8 cellular contexts compared by ENCODE assay signal in genomic region chr5:52725065-52725746, GRCh38.
DNase-seq lines count a peak whose midpoint lies in the region; ATAC-seq and TF ChIP-seq lines count a peak whose summit lies in the region.

No MANE protein-coding gene starts in this region.

- no peaks in the 10 kb centered on the region for H3K79me2 ChIP-seq in GM23338 (replicated peaks; ENCODE audit: insufficient read depth)

- no peaks in the 10 kb centered on the region for H4K20me1 ChIP-seq in GM23338 (replicated peaks; ENCODE audit: insufficient read depth)

- H2AFZ ChIP-seq in GM23338, result peak overlapping the region; percentile 59; the same call in 1 of the 2 replicates

- H3K36me3 Mint-ChIP-seq in GM23338 (ENCODE audit: low read depth), result peaks cover 2% of the 10 kb centered on the region; the same call in 2 of the 3 replicates

- DNase-seq in GM10248 (ENCODE audit: extremely low spot score) (peak; percentile 5), GM23338 (ENCODE audit: low spot score) (no peak), NCI-H345 (lab: John Stamatoyannopoulos, UW) (peak; percentile 61), NCI-H524 (lab: John Stamatoyannopoulos, UW) (no peak), iPS-NIHi7 (ENCODE audit: extremely low spot score) (no peak)
- DNase-seq in activated naive CD4-positive, alpha-beta T cell treated with Interleukin-2 at 50 U/mL for 16 hours, result peak; percentile 48

- no peaks in the 10 kb centered on the region for H3K4me1 ChIP-seq in GM23338 (ENCODE audit: insufficient read depth)
- H3K4me1 ChIP-seq in muscle layer of colon (ENCODE audit: insufficient read depth, low read length), result peaks cover 36% of the 10 kb centered on the region

- no peak overlapping the region for H3K4me2 ChIP-seq in GM23338

- no peaks in the 10 kb centered on the region for H3K27me3 Mint-ChIP-seq in GM23338 (ENCODE audit: insufficient read depth, low read depth, poor library complexity)

- TF ChIP-seq CTCF in GM10248 (IDR thresholded peaks at IDR 0.05; ENCODE audit: control extremely low read depth, extremely low read depth, low read depth, missing control alignments), result no peak
- no peak for TF ChIP-seq CTCF in GM23338 (conservative IDR thresholded peaks at IDR 0.05; ENCODE audit: low read depth in 2 of 2)

- CTCF ChIA-PET in GM10248 (lab: Yijun Ruan, JAX), result interaction anchor here (1.0 to 1.6 kb wide), 4 partner anchors 13 to 35 kb away, joined by 3 read pairs; no protein-coding TSS in a partner anchor

- H3K9me3 Mint-ChIP-seq in GM23338, result peaks cover 2% of the 10 kb centered on the region; the same call in 2 of the 3 replicates

- H3K4me3 Mint-ChIP-seq in GM23338, result no peak overlapping the region

- H3K27ac ChIP-seq in GM23338 (ENCODE audit: low read depth) (no peak overlapping the region), muscle layer of colon (ENCODE audit: low read depth, low read length) (peak overlapping the region; percentile 49)

- peak overlapping the region; percentile 4 for H3K9ac ChIP-seq in muscle layer of colon (ENCODE audit: low read length)

- H3K27me3 ChIP-seq in GM23338 (ENCODE audit: insufficient read depth) (no peaks in the 10 kb centered on the region), muscle layer of colon (ENCODE audit: control insufficient read depth in 1 of 2, insufficient read depth in 2 of 2, low read length in 2 of 2) (no peaks in the 10 kb centered on the region)

- H3K9me2 ChIP-seq in GM23338 (ENCODE audit: insufficient read depth), result no peaks in the 10 kb centered on the region

- POLR2A ChIA-PET in GM10248 (lab: Yijun Ruan, JAX), result no interaction called here

- H3K4me1 Mint-ChIP-seq in GM23338, result 0 out of 3 replicates have a peak, but pooled peaks cover 3% of the 10 kb centered on the region

- H3F3A ChIP-seq in GM23338 (replicated peaks; ENCODE audit: low read depth), result no peaks in the 10 kb centered on the region

- no peak for ATAC-seq in GM23338
- no peak for ATAC-seq in HG03280 (IDR thresholded peaks at IDR 0.05; ENCODE audit: unreplicated experiment)

- H3K9me3 ChIP-seq in muscle layer of colon (ENCODE audit: low read length), result no peaks in the 10 kb centered on the region

- H3K4me3 ChIP-seq in GM23338 (no peak overlapping the region), muscle layer of colon (ENCODE audit: low read depth in 1 of 2, low read length in 2 of 2) (no peak overlapping the region)

- H3K36me3 ChIP-seq in GM23338 (ENCODE audit: insufficient read depth) (no peaks in the 10 kb centered on the region), muscle layer of colon (ENCODE audit: insufficient read depth, low read length) (no peaks in the 10 kb centered on the region)

- H3K27ac Mint-ChIP-seq in GM23338, result no peak overlapping the region

TF ChIP-seq in GM23338, 12 proteins besides CTCF, POLR2A, EP300 and RAD21 (continues in another document):
- no peak for TF ChIP-seq CREB1 (CRISPR knock-in tag; IDR thresholded peaks at IDR 0.05; ENCODE audit: low read depth)
- TF ChIP-seq POLR2AphosphoS5 (IDR thresholded peaks at IDR 0.05; ENCODE audit: low read depth), result no peak
- TF ChIP-seq ZNF114 (CRISPR knock-in tag; IDR thresholded peaks at IDR 0.05), result no peak
- TF ChIP-seq ETS1 (IDR thresholded peaks at IDR 0.05), result no peak
- TF ChIP-seq REST (IDR thresholded peaks at IDR 0.05; ENCODE audit: unreplicated experiment), result no peak
- TF ChIP-seq NANOG (IDR thresholded peaks at IDR 0.05; ENCODE audit: borderline replicate concordance), result no peak
- TF ChIP-seq ZNF462 (CRISPR knock-in tag; IDR thresholded peaks at IDR 0.05), result no peak
- no peak for TF ChIP-seq ZNF331 (CRISPR knock-in tag; IDR thresholded peaks at IDR 0.05; ENCODE audit: low read depth)
- no peak for TF ChIP-seq EZH2phosphoT487 (IDR thresholded peaks at IDR 0.05; ENCODE audit: unreplicated experiment)

Comparison
In these comparisons a context has a peak if more than half of its experiments do, and no peak if none do; other contexts are left out.
1. DNase-seq: peak in GM10248 (single experiment), NCI-H345 (single experiment) and activated naive CD4-positive, alpha-beta T cell treated with Interleukin-2 at 50 U/mL for 16 hours (single experiment); none in GM23338 (single experiment), NCI-H524 (0 of 2) and iPS-NIHi7 (single experiment).